ENCODE assay signal across 4 cellular contexts in genomic region chr6:167309355-167310192, GRCh38. TPM values are rescaled to one million over a fixed set of nuclear protein-coding genes. Genes with fewer than 3 reads are reported as not detected.
"Had no signal": no experiment of that assay in that cellular context is flagged by ENCODE, and none has a peak within 500 bp of the region (broad histone marks: within the 10 kb centered on the region; RNA-seq: fewer than 3 reads in every experiment).

No MANE protein-coding gene starts in this region.

RNA-seq across cellular contexts. Expression of gene TTLL2, which starts 15.3 kb away (rescaled TPM):
- total RNA-seq: M059J, OCI-LY7, PC-3, SJSA1 had no signal

RNA-seq across cellular contexts. Expression of gene UNC93A, which starts 18.5 kb away (rescaled TPM):
- total RNA-seq: M059J, OCI-LY7, PC-3, SJSA1 had no signal
